Comparison of ENCODE assay signal across 1 cellular context in the genomic region with DNA sequence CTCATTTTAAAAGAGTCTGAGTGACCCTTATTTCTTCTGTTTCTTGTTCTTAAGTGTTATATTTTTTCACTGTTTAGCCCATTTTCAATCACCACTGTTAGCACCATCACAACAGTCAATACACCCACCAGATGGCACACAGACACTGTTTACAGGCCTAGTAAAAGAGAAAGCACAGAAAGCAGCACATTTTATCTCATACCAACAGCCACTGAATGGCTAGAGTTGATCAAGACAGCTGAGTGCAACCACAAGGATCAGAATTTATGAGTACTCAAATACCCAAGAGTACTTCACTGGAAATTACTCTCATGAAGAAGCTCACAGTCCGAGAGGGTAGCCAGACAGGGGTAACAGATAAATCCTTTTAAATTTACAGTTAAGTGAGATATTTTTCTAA.
TF ChIP-seq lines count a peak whose summit lies in the region.

No MANE protein-coding gene starts in this region.

TF ChIP-seq in K562, 482 proteins besides CTCF, POLR2A, EP300 and RAD21 (continued from another document and continues in another):
- TF ChIP-seq, protein P1, sequence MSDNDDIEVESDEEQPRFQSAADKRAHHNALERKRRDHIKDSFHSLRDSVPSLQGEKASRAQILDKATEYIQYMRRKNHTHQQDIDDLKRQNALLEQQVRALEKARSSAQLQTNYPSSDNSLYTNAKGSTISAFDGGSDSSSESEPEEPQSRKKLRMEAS (CRISPR knock-in tag; IDR thresholded peaks at IDR 0.05) = no peak
- TF ChIP-seq WHSC1 (IDR thresholded peaks at IDR 0.05; ENCODE audit: low read length) (no peak), EP400 (IDR thresholded peaks at IDR 0.05) (peak; percentile 55; the same call in 1 of the 2 replicates), ZNF589 (CRISPR knock-in tag; IDR thresholded peaks at IDR 0.05; ENCODE audit: low read depth) (peak; percentile 97), ZNF146 (CRISPR knock-in tag; IDR thresholded peaks at IDR 0.05; ENCODE audit: unreplicated experiment) (no peak), EZH2 (IDR thresholded peaks at IDR 0.05; ENCODE audit: borderline replicate concordance, low read depth, low read length) (no peak), SIRT6 (IDR thresholded peaks at IDR 0.05; ENCODE audit: low read depth, low read length) (no peak), ELF1 (tag; IDR thresholded peaks at IDR 0.05) (no peak), RBM15 (IDR thresholded peaks at IDR 0.05; ENCODE audit: insufficient read depth, low read length) (no peak), KLF10 (CRISPR knock-in tag; IDR thresholded peaks at IDR 0.05) (no peak), ZNF274 (IDR thresholded peaks at IDR 0.05; ENCODE audit: borderline replicate concordance, low read depth, low read length) (no peak), NFIX (CRISPR knock-in tag; IDR thresholded peaks at IDR 0.05; ENCODE audit: low read depth) (no peak), BMI1 (IDR thresholded peaks at IDR 0.05; ENCODE audit: low read length) (no peak), ARID1B (IDR thresholded peaks at IDR 0.05) (peak; percentile 96), POLR2B (IDR thresholded peaks at IDR 0.05; ENCODE audit: low read depth, partially characterized antibody) (no peak), HDGF (IDR thresholded peaks at IDR 0.05) (no peak), FUS (optimal IDR thresholded peaks at IDR 0.05; ENCODE audit: low read depth, low read length) (no peak), CTBP1 (IDR thresholded peaks at IDR 0.05; ENCODE audit: borderline replicate concordance) (no peak), ZNF133 (CRISPR knock-in tag; IDR thresholded peaks at IDR 0.05) (no peak), ZNF408 (CRISPR knock-in tag; IDR thresholded peaks at IDR 0.05; ENCODE audit: low read depth) (no peak), RBM14 (IDR thresholded peaks at IDR 0.05; ENCODE audit: borderline replicate concordance, insufficient read depth, low read depth, low read length) (no peak), ARNT (IDR thresholded peaks at IDR 0.05) (peak in 1 of 2 experiments; percentile 88; a peak in 2 of 4 replicates), TARDBP (IDR thresholded peaks at IDR 0.05) (no peak), KAT7 (CRISPR knock-in tag; IDR thresholded peaks at IDR 0.05; ENCODE audit: borderline replicate concordance) (no peak), ZNF668 (CRISPR knock-in tag; IDR thresholded peaks at IDR 0.05) (peak; percentile 73; the same call in 1 of the 2 replicates), MYNN (IDR thresholded peaks at IDR 0.05) (peak; percentile 64), MYNN (CRISPR knock-in tag; IDR thresholded peaks at IDR 0.05) (no peak)
- TF ChIP-seq, protein P2, sequence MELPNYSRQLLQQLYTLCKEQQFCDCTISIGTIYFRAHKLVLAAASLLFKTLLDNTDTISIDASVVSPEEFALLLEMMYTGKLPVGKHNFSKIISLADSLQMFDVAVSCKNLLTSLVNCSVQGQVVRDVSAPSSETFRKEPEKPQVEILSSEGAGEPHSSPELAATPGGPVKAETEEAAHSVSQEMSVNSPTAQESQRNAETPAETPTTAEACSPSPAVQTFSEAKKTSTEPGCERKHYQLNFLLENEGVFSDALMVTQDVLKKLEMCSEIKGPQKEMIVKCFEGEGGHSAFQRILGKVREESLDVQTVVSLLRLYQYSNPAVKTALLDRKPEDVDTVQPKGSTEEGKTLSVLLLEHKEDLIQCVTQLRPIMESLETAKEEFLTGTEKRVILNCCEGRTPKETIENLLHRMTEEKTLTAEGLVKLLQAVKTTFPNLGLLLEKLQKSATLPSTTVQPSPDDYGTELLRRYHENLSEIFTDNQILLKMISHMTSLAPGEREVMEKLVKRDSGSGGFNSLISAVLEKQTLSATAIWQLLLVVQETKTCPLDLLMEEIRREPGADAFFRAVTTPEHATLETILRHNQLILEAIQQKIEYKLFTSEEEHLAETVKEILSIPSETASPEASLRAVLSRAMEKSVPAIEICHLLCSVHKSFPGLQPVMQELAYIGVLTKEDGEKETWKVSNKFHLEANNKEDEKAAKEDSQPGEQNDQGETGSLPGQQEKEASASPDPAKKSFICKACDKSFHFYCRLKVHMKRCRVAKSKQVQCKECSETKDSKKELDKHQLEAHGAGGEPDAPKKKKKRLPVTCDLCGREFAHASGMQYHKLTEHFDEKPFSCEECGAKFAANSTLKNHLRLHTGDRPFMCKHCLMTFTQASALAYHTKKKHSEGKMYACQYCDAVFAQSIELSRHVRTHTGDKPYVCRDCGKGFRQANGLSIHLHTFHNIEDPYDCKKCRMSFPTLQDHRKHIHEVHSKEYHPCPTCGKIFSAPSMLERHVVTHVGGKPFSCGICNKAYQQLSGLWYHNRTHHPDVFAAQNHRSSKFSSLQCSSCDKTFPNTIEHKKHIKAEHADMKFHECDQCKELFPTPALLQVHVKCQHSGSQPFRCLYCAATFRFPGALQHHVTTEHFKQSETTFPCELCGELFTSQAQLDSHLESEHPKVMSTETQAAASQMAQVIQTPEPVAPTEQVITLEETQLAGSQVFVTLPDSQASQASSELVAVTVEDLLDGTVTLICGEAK (IDR thresholded peaks at IDR 0.05) = no peak
- TF ChIP-seq, protein P2 (CRISPR knock-in tag; IDR thresholded peaks at IDR 0.05) = no peak
- TF ChIP-seq, protein P3, sequence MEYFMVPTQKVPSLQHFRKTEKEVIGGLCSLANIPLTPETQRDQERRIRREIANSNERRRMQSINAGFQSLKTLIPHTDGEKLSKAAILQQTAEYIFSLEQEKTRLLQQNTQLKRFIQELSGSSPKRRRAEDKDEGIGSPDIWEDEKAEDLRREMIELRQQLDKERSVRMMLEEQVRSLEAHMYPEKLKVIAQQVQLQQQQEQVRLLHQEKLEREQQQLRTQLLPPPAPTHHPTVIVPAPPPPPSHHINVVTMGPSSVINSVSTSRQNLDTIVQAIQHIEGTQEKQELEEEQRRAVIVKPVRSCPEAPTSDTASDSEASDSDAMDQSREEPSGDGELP (CRISPR knock-in tag; IDR thresholded peaks at IDR 0.05; ENCODE audit: borderline replicate concordance) = peak; percentile 90
- TF ChIP-seq, protein P4, sequence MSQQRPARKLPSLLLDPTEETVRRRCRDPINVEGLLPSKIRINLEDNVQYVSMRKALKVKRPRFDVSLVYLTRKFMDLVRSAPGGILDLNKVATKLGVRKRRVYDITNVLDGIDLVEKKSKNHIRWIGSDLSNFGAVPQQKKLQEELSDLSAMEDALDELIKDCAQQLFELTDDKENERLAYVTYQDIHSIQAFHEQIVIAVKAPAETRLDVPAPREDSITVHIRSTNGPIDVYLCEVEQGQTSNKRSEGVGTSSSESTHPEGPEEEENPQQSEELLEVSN (IDR thresholded peaks at IDR 0.05; ENCODE audit: borderline replicate concordance in 1 of 2, extremely low read depth in 1 of 2, insufficient read depth in 1 of 2, insufficient read length in 1 of 2, low read depth in 1 of 2, low read length in 1 of 2, poor library complexity in 1 of 2, severe bottlenecking in 1 of 2) = no peak
- TF ChIP-seq, protein P5, sequence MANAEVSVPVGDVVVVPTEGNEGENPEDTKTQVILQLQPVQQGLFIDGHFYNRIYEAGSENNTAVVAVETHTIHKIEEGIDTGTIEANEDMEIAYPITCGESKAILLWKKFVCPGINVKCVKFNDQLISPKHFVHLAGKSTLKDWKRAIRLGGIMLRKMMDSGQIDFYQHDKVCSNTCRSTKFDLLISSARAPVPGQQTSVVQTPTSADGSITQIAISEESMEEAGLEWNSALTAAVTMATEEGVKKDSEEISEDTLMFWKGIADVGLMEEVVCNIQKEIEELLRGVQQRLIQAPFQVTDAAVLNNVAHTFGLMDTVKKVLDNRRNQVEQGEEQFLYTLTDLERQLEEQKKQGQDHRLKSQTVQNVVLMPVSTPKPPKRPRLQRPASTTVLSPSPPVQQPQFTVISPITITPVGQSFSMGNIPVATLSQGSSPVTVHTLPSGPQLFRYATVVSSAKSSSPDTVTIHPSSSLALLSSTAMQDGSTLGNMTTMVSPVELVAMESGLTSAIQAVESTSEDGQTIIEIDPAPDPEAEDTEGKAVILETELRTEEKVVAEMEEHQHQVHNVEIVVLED (CRISPR knock-in tag; IDR thresholded peaks at IDR 0.05) = no peak
- TF ChIP-seq, protein P6, sequence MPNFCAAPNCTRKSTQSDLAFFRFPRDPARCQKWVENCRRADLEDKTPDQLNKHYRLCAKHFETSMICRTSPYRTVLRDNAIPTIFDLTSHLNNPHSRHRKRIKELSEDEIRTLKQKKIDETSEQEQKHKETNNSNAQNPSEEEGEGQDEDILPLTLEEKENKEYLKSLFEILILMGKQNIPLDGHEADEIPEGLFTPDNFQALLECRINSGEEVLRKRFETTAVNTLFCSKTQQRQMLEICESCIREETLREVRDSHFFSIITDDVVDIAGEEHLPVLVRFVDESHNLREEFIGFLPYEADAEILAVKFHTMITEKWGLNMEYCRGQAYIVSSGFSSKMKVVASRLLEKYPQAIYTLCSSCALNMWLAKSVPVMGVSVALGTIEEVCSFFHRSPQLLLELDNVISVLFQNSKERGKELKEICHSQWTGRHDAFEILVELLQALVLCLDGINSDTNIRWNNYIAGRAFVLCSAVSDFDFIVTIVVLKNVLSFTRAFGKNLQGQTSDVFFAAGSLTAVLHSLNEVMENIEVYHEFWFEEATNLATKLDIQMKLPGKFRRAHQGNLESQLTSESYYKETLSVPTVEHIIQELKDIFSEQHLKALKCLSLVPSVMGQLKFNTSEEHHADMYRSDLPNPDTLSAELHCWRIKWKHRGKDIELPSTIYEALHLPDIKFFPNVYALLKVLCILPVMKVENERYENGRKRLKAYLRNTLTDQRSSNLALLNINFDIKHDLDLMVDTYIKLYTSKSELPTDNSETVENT (CRISPR knock-in tag; IDR thresholded peaks at IDR 0.05) = no peak
- TF ChIP-seq, protein P7, sequence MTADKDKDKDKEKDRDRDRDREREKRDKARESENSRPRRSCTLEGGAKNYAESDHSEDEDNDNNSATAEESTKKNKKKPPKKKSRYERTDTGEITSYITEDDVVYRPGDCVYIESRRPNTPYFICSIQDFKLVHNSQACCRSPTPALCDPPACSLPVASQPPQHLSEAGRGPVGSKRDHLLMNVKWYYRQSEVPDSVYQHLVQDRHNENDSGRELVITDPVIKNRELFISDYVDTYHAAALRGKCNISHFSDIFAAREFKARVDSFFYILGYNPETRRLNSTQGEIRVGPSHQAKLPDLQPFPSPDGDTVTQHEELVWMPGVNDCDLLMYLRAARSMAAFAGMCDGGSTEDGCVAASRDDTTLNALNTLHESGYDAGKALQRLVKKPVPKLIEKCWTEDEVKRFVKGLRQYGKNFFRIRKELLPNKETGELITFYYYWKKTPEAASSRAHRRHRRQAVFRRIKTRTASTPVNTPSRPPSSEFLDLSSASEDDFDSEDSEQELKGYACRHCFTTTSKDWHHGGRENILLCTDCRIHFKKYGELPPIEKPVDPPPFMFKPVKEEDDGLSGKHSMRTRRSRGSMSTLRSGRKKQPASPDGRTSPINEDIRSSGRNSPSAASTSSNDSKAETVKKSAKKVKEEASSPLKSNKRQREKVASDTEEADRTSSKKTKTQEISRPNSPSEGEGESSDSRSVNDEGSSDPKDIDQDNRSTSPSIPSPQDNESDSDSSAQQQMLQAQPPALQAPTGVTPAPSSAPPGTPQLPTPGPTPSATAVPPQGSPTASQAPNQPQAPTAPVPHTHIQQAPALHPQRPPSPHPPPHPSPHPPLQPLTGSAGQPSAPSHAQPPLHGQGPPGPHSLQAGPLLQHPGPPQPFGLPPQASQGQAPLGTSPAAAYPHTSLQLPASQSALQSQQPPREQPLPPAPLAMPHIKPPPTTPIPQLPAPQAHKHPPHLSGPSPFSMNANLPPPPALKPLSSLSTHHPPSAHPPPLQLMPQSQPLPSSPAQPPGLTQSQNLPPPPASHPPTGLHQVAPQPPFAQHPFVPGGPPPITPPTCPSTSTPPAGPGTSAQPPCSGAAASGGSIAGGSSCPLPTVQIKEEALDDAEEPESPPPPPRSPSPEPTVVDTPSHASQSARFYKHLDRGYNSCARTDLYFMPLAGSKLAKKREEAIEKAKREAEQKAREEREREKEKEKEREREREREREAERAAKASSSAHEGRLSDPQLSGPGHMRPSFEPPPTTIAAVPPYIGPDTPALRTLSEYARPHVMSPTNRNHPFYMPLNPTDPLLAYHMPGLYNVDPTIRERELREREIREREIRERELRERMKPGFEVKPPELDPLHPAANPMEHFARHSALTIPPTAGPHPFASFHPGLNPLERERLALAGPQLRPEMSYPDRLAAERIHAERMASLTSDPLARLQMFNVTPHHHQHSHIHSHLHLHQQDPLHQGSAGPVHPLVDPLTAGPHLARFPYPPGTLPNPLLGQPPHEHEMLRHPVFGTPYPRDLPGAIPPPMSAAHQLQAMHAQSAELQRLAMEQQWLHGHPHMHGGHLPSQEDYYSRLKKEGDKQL (CRISPR knock-in tag; IDR thresholded peaks at IDR 0.05; ENCODE audit: borderline replicate concordance) = no peak
- TF ChIP-seq, protein P8, sequence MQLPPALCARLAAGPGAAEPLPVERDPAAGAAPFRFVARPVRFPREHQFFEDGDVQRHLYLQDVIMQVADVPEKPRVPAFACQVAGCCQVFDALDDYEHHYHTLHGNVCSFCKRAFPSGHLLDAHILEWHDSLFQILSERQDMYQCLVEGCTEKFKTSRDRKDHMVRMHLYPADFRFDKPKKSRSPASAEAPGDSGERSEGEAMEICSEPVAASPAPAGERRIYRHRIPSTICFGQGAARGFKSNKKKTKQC (CRISPR knock-in tag; IDR thresholded peaks at IDR 0.05) = no peak
